Comparison of ENCODE assay signal across 28 cellular contexts in the genomic region with DNA sequence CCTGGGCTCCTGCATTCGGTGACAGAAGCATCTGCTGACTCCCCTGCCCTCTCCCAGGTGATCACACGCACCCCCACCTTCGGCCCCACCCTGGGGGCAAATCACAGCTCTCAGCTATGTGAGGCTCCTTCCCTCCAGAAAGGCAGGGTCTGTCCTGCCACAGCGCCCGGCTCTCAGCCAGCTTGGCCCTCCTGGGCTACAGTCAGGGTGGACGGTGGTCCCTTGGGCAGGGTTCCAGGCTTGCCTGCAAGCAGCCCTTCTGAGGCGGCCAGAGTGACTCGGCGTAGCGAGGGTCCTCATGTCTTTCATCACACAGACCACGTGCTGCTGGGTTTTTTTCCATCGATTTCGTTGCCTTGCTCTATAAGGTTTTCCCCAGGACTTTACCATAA. TPM values are rescaled to one million over a fixed set of nuclear protein-coding genes. Genes with fewer than 3 reads are reported as not detected.
"Had no signal": no experiment of that assay in that cellular context is flagged by ENCODE, and none has a peak within 500 bp of the region (broad histone marks: within the 10 kb centered on the region; RNA-seq: fewer than 3 reads in every experiment).

No MANE protein-coding gene starts in this region.

- H3K9ac ChIP-seq: KMS-11 had no signal

- DNase-seq: activated CD4-positive, alpha-beta T cell treated with anti-CD3 and anti-CD28 coated beads for 4 hours; activated gamma-delta T cell; activated T-cell treated with anti-CD3 and anti-CD28 coated beads, Interleukin-2, amount 50 U/mL, for 4 hours; amygdala; NCI-H1092 treated with DMSO at 0.1 percent for 48 hours; NCI-H1417 treated with DMSO at 0.1 percent for 48 hours; NCI-H1694; NCI-H2029; NCI-H2107; NCI-H345; NCI-H510A; NCI-H526 treated with DMSO at 0.1 percent for 48 hours; NCI-H82; NK-92 treated with Interleukin-12 subunit alpha and Interleukin-12 subunit beta, amount 100 ng/mL, for 24 hours; OCI-M1 had no signal

- H3K9me3 Mint-ChIP-seq: activated naive CD4-positive, alpha-beta T cell treated with anti-CD3 and anti-CD28 coated beads for 36 hours; activated T-cell treated with anti-CD3 and anti-CD28 coated beads, Interleukin-2, amount 50 U/mL, for 4 hours; activated T-helper 17 cell treated with anti-CD3 and anti-CD28 coated beads, Interleukin-2, amount 50 U/mL, for 72 hours; central memory CD8-positive, alpha-beta T cell had no signal

- H3K4me3 ChIP-seq: SJSA1 had no signal

- H3K27ac Mint-ChIP-seq: activated naive CD4-positive, alpha-beta T cell treated with anti-CD3 and anti-CD28 coated beads for 36 hours; activated naive CD8-positive, alpha-beta T cell; activated T-helper 17 cell treated with anti-CD3 and anti-CD28 coated beads, Interleukin-2, amount 50 U/mL, for 72 hours had no signal

- H3K27me3 Mint-ChIP-seq: activated T-helper 17 cell treated with anti-CD3 and anti-CD28 coated beads, Interleukin-2, amount 50 U/mL, for 72 hours had no signal

- H3K9me3 ChIP-seq: SJSA1 had no signal

- H3K27me3 ChIP-seq: SJSA1 had no signal

- H3K36me3 Mint-ChIP-seq: activated naive CD8-positive, alpha-beta T cell; brain had no signal

- H3K4me1 Mint-ChIP-seq: activated T-helper 17 cell treated with anti-CD3 and anti-CD28 coated beads, Interleukin-2, amount 50 U/mL, for 72 hours; central memory CD8-positive, alpha-beta T cell had no signal

- H3K36me3 ChIP-seq: SJSA1 had no signal

- H3K27ac ChIP-seq: KMS-11, SJSA1 had no signal

- H3K4me1 ChIP-seq: SJSA1 had no signal

- H3K4me3 Mint-ChIP-seq: activated naive CD4-positive, alpha-beta T cell treated with anti-CD3 and anti-CD28 coated beads for 36 hours; activated naive CD8-positive, alpha-beta T cell; activated T-cell treated with anti-CD3 and anti-CD28 coated beads, Interleukin-2, amount 50 U/mL, for 4 hours; activated T-helper 17 cell treated with anti-CD3 and anti-CD28 coated beads, Interleukin-2, amount 50 U/mL, for 72 hours; brain; central memory CD8-positive, alpha-beta T cell had no signal

- H3K4me2 ChIP-seq: KMS-11 had no signal

- ATAC-seq: activated CD4-positive, CD25-positive, alpha-beta regulatory T cell treated with anti-CD3 and anti-CD28 coated beads, Interleukin-2, amount 50 U/mL, for 24 hours; activated T-cell treated with anti-CD3 and anti-CD28 coated beads, Interleukin-2, amount 50 U/mL, for 4 hours; Panc1; Right ventricle myocardium inferior; SK-N-SH treated with all-trans-retinoic acid at 6 μM for 48 hours had no signal

RNA-seq across cellular contexts. Expression of a gene that starts 53.6 kb away (rescaled TPM):
- total RNA-seq: activated naive CD4-positive, alpha-beta T cell treated with anti-CD3 and anti-CD28 coated beads for 36 hours; activated T-cell treated with anti-CD3 and anti-CD28 coated beads, Interleukin-2, amount 50 U/mL, for 4 hours; activated T-helper 17 cell treated with anti-CD3 and anti-CD28 coated beads, Interleukin-2, amount 50 U/mL, for 72 hours; MCF 10A; SJSA1; T-helper 1 cell treated with Interleukin-12 subunit alpha and Interleukin-12 subunit beta and Interleukin-4 antibody, amounts not matched to agents 30 ng/mL and 1 ng/mL, for 36 hours had no signal
